Comparison of ENCODE assay signal across 1 cellular context in genomic region chr15:74994685-74995084, GRCh38.
TF ChIP-seq lines count a peak whose summit lies in the region.

No MANE protein-coding gene starts in this region.

TF ChIP-seq in K562, 482 proteins besides CTCF, POLR2A, EP300 and RAD21:
- TF ChIP-seq SAP30 (IDR thresholded peaks at IDR 0.05; ENCODE audit: borderline replicate concordance, insufficient read depth, low read depth, low read length, poor library complexity, severe bottlenecking) (no peak), ZBTB34 (CRISPR knock-in tag; IDR thresholded peaks at IDR 0.05) (no peak), KHSRP (IDR thresholded peaks at IDR 0.05) (no peak), NFIX (CRISPR knock-in tag; IDR thresholded peaks at IDR 0.05; ENCODE audit: low read depth) (no peak)
